8 cellular contexts compared by ENCODE assay signal in the genomic region with DNA sequence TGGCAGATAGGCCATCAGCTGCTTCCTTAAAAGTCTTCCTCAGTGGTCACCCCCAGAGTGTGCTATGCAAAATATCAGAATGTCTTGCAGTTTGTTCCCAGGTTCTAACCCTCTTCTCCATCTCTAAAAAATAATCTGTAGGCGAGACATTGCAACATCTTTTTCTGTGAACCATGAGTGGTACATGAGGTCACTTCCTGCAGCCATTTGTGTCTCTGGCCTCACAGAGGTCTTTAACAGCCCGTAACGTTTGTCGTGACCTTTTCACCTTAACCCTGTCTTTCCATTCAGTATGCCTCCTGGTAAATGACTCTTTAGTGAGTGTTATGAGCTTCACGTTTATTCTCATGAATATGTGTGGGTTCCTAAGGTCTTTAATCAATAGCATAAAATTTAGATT.
A peak's percentile ranks its signal among the peaks of the same experiment; 100 is the strongest.
DNase-seq lines count a peak whose midpoint lies in the region; ATAC-seq and TF ChIP-seq lines count a peak whose summit lies in the region.

No MANE protein-coding gene starts in this region.

- H3K27ac Mint-ChIP-seq in dendritic cell treated with granulocyte-macrophage colony-stimulating factor and Interleukin-4, amounts not matched to agents 40 ng/mL and 50 ng/mL, for 4 days = peak overlapping the region; percentile 73
- H3K27ac Mint-ChIP-seq in nephron = peak overlapping the region; percentile 12 to 62 (median 45)

- peak overlapping the region; percentile 44 for H3K4me3 Mint-ChIP-seq in dendritic cell treated with granulocyte-macrophage colony-stimulating factor and Interleukin-4, amounts not matched to agents 40 ng/mL and 50 ng/mL, for 4 days
- H3K4me3 Mint-ChIP-seq in nephron = no peak overlapping the region

- H3K4me1 Mint-ChIP-seq in dendritic cell treated with granulocyte-macrophage colony-stimulating factor and Interleukin-4, amounts not matched to agents 40 ng/mL and 50 ng/mL, for 4 days (ENCODE audit: low read depth) = peaks cover 50% of the 10 kb centered on the region
- peaks cover 10% of the 10 kb centered on the region for H3K4me1 Mint-ChIP-seq in nephron

- H3K36me3 Mint-ChIP-seq in dendritic cell treated with granulocyte-macrophage colony-stimulating factor and Interleukin-4, amounts not matched to agents 40 ng/mL and 50 ng/mL, for 4 days (ENCODE audit: low read depth) = peaks cover 49% of the 10 kb centered on the region
- H3K36me3 Mint-ChIP-seq in nephron (ENCODE audit: low read depth) = peaks cover 47% of the 10 kb centered on the region

- TF ChIP-seq CTCF in nephron (IDR thresholded peaks at IDR 0.05; ENCODE audit: unreplicated experiment in 3 of 3) = no peak

- no peak for ATAC-seq in HG02763 (IDR thresholded peaks at IDR 0.05; ENCODE audit: unreplicated experiment)

- intact Hi-C loops in dendritic cell treated with granulocyte-macrophage colony-stimulating factor and Interleukin-4, amounts not matched to agents 40 ng/mL and 50 ng/mL, for 4 days (cut with micrococcal nuclease) = no loop called here

- DNase-seq in NK-92 treated with Interleukin-12 subunit alpha and Interleukin-12 subunit beta, amount 100 ng/mL, for 24 hours (lab: John Stamatoyannopoulos, UW) = peak; percentile 61
- DNase-seq in NK-92 (lab: John Stamatoyannopoulos, UW; ENCODE audit: unreplicated experiment) (no peak), SK-MEL-5 (ENCODE audit: low read depth, low spot score) (peak; percentile 17), NCI-H748 (lab: John Stamatoyannopoulos, UW; ENCODE audit: unreplicated experiment) (no peak), DMS153 (lab: John Stamatoyannopoulos, UW) (no peak)

- in situ Hi-C loops in SK-MEL-5 (cut with HindIII; ENCODE audit: low pct_unique_long_range_greater_than_20kb, low sequenced_read_pairs) = no loop called here

- H3K9me3 Mint-ChIP-seq in dendritic cell treated with granulocyte-macrophage colony-stimulating factor and Interleukin-4, amounts not matched to agents 40 ng/mL and 50 ng/mL, for 4 days = no peaks in the 10 kb centered on the region
- no peaks in the 10 kb centered on the region for H3K9me3 Mint-ChIP-seq in nephron

- H3K27me3 Mint-ChIP-seq in dendritic cell treated with granulocyte-macrophage colony-stimulating factor and Interleukin-4, amounts not matched to agents 40 ng/mL and 50 ng/mL, for 4 days = no peaks in the 10 kb centered on the region
- no peaks in the 10 kb centered on the region for H3K27me3 Mint-ChIP-seq in nephron (ENCODE audit: low read depth)

Comparison
In these comparisons a context has a peak if more than half of its experiments do, and no peak if none do; other contexts are left out.
1. DNase-seq: peak in NK-92 treated with Interleukin-12 subunit alpha and Interleukin-12 subunit beta, amount 100 ng/mL, for 24 hours (single experiment) and SK-MEL-5 (single experiment); none in NK-92 (single experiment), NCI-H748 (single experiment) and DMS153 (single experiment).